ENCODE assay signal across 8 cellular contexts in genomic region chr2:46179037-46179621, GRCh38.
A peak's percentile ranks its signal among the peaks of the same experiment; 100 is the strongest.
DNase-seq lines count a peak whose midpoint lies in the region; ATAC-seq, FAIRE-seq and TF ChIP-seq lines count a peak whose summit lies in the region.

No MANE protein-coding gene starts in this region.

- H3K36me3 ChIP-seq in BJ (ENCODE audit: control insufficient read depth, insufficient read depth, low read length) (no peaks in the 10 kb centered on the region), endothelial cell of umbilical vein (ENCODE audit: control insufficient read depth in 2 of 2, extremely low read depth in 1 of 2, insufficient read depth in 2 of 2, low read length in 2 of 2) (peaks cover 0 to 2% of the 10 kb centered on the region in 2 experiments), osteoblast (ENCODE audit: insufficient read depth, low read length) (no peaks in the 10 kb centered on the region)

- TF ChIP-seq CTCF in BJ (IDR thresholded peaks at IDR 0.05; ENCODE audit: insufficient read depth, low read depth, low read length): no peak
- TF ChIP-seq CTCF in endothelial cell of umbilical vein (IDR thresholded peaks at IDR 0.05; ENCODE audit: extremely low read depth in 1 of 2, insufficient read depth in 1 of 2, low read depth in 1 of 2, low read length in 2 of 2): no peak
- no peak for TF ChIP-seq CTCF in osteoblast (IDR thresholded peaks at IDR 0.05; ENCODE audit: extremely low read depth, low read depth, low read length)
- TF ChIP-seq CTCF in type B pancreatic cell (conservative IDR thresholded peaks at IDR 0.05): no peak

- H3K9ac ChIP-seq in endothelial cell of umbilical vein (replicated peaks; ENCODE audit: extremely low read depth, insufficient read depth, low read length): peak overlapping the region; percentile 62

- H3K27ac Mint-ChIP-seq in type B pancreatic cell: peak overlapping the region; percentile 92

- H3K4me3 ChIP-seq in BJ (ENCODE audit: low read depth, low read length) (no peak overlapping the region), endothelial cell of umbilical vein (replicated peaks in 1 of 3; ENCODE audit: insufficient read depth in 1 of 3, low read depth in 1 of 3, low read length in 3 of 3) (no peak overlapping the region), osteoblast (ENCODE audit: insufficient read depth, low read length) (no peak overlapping the region)

- H3K4me2 ChIP-seq in endothelial cell of umbilical vein (ENCODE audit: insufficient read depth, low read length) (no peak overlapping the region), osteoblast (ENCODE audit: insufficient read depth, low read length) (peak overlapping the region; percentile 33)

- H3K27me3 ChIP-seq in BJ (ENCODE audit: control insufficient read depth, insufficient read depth, low read length) (no peaks in the 10 kb centered on the region), endothelial cell of umbilical vein (ENCODE audit: control insufficient read depth in 2 of 2, insufficient read depth in 2 of 2, low read length in 2 of 2) (no peaks in the 10 kb centered on the region), osteoblast (ENCODE audit: insufficient read depth, low read length) (no peaks in the 10 kb centered on the region)

- CTCF ChIA-PET in BJ (lab: Yijun Ruan, JAX) (interaction anchor here (0.7 to 1.6 kb wide), 3 partner anchors 11 to 115 kb away, joined by 3 to 4 read pairs (median 4); no protein-coding TSS in a partner anchor), endothelial cell of umbilical vein (lab: Charles Lee) (interaction anchor here (0.8 to 2.3 kb wide), 11 partner anchors 9 to 149 kb away, joined by 3 to 8 read pairs (median 4); partner anchors contain the start of gene EPAS1)

- H3K27ac ChIP-seq in endothelial cell of umbilical vein (ENCODE audit: insufficient read depth, low read depth, low read length): peak overlapping the region; percentile 84
- peak overlapping the region; percentile 95 for H3K27ac ChIP-seq in osteoblast (ENCODE audit: low read depth, low read length)

- no peaks in the 10 kb centered on the region for H3K27me3 Mint-ChIP-seq in type B pancreatic cell

- H4K20me1 ChIP-seq in endothelial cell of umbilical vein (replicated peaks; ENCODE audit: control insufficient read depth, extremely low read depth, insufficient read depth, low read length) (no peaks in the 10 kb centered on the region), osteoblast (ENCODE audit: insufficient read depth, low read length) (no peaks in the 10 kb centered on the region)

- H3K79me2 ChIP-seq in endothelial cell of umbilical vein (ENCODE audit: control insufficient read depth, insufficient read depth, low read length): no peaks in the 10 kb centered on the region
- no peaks in the 10 kb centered on the region for H3K79me2 ChIP-seq in osteoblast (ENCODE audit: insufficient read depth, low read length)

- peak; percentile 80 for ATAC-seq in HG03135 (IDR thresholded peaks at IDR 0.05; ENCODE audit: unreplicated experiment)

- DNase-seq in BJ (ENCODE audit: low read depth) (peak; percentile 84), endothelial cell of umbilical vein (ENCODE audit: low read depth, low spot score) (peak; percentile 88), osteoblast (ENCODE audit: insufficient read length, low spot score, missing footprints) (peak; percentile 93), type B pancreatic cell (ENCODE audit: extremely low spot score, unreplicated experiment) (no peak), NCI-H2196 (lab: John Stamatoyannopoulos, UW; ENCODE audit: unreplicated experiment) (no peak), nucleus accumbens (lab: John Stamatoyannopoulos, UW) (no peak)
- peak; percentile 28 to 29 for DNase-seq in activated CD4-positive, alpha-beta T cell treated with anti-CD3 and anti-CD28 coated beads, Interleukin-2, amount 50 U/mL, for 4 hours

- no TSS peak for BruUV-seq in endothelial cell of umbilical vein (replicated peaks; lab: Mats Ljungman, UMichigan)

- dilution Hi-C loops in endothelial cell of umbilical vein (cut with MboI; ENCODE audit: extremely low pct_ligation_motif_present, low sequenced_read_pairs): no loop called here

- H3K9me3 ChIP-seq in endothelial cell of umbilical vein (replicated peaks; ENCODE audit: control insufficient read depth, insufficient read depth, low read length) (no peaks in the 10 kb centered on the region), osteoblast (ENCODE audit: low read depth, low read length) (no peaks in the 10 kb centered on the region)

- no peaks in the 10 kb centered on the region for H3K9me3 Mint-ChIP-seq in type B pancreatic cell

- H2AFZ ChIP-seq in endothelial cell of umbilical vein (ENCODE audit: low read depth, low read length) (peak overlapping the region; percentile 15), osteoblast (ENCODE audit: low read length) (peak overlapping the region; percentile 62)

- intact Hi-C loops in endothelial cell of umbilical vein (cut with micrococcal nuclease): loop anchor here (2.0 to 5.0 kb wide), 5 partner anchors 98 to 173 kb away; partner anchors contain the start of gene EPAS1

- peak; percentile 96 for FAIRE-seq in endothelial cell of umbilical vein (lab: Jason Lieb, UNC)

- no peak for TF ChIP-seq POLR2A in endothelial cell of umbilical vein (IDR thresholded peaks at IDR 0.05; ENCODE audit: low read depth, low read length)

- H3K4me1 ChIP-seq in endothelial cell of umbilical vein (ENCODE audit: control insufficient read depth, extremely low read depth, insufficient read depth, low read length) (peaks cover 13% of the 10 kb centered on the region), osteoblast (ENCODE audit: insufficient read depth, low read length) (peaks cover 20% of the 10 kb centered on the region)

- no peaks in the 10 kb centered on the region for H3K9me1 ChIP-seq in endothelial cell of umbilical vein (replicated peaks; ENCODE audit: control insufficient read depth, extremely low read depth, insufficient read depth, low read length)

- H3K4me1 Mint-ChIP-seq in type B pancreatic cell (ENCODE audit: unreplicated experiment): peaks cover 25% of the 10 kb centered on the region

- POLR2A ChIA-PET in BJ (lab: Charles Lee): interaction anchor here (0.6 kb wide), 1 partner anchor 32 kb away, joined by 5 read pairs; no protein-coding TSS in a partner anchor
- POLR2A ChIA-PET in endothelial cell of umbilical vein (lab: Charles Lee): interaction anchor here (0.6 to 1.1 kb wide), 2 partner anchors 24 to 118 kb away, joined by 5 read pairs; partner anchors contain the start of gene EPAS1

- H3K36me3 Mint-ChIP-seq in type B pancreatic cell: peaks cover 9% of the 10 kb centered on the region

- peak overlapping the region; percentile 41 for H3K4me3 Mint-ChIP-seq in type B pancreatic cell

TF ChIP-seq in endothelial cell of umbilical vein, 7 proteins besides CTCF, POLR2A, EP300 and RAD21:
- TF ChIP-seq FOS (IDR thresholded peaks at IDR 0.05; ENCODE audit: borderline replicate concordance, insufficient read depth, low read length) (no peak), MYC (IDR thresholded peaks at IDR 0.05; ENCODE audit: low read depth, low read length) (no peak), EZH2 (IDR thresholded peaks at IDR 0.05; ENCODE audit: borderline replicate concordance, low read depth, low read length, severe bottlenecking) (no peak), POLR2AphosphoS5 (IDR thresholded peaks at IDR 0.05; ENCODE audit: insufficient read depth, low read depth, low read length) (peak; percentile 35), GATA2 (IDR thresholded peaks at IDR 0.05; ENCODE audit: insufficient read depth, insufficient read length, low read depth, low read length) (no peak), JUN (IDR thresholded peaks at IDR 0.05; ENCODE audit: borderline replicate concordance, insufficient read depth, insufficient read length, low read depth) (no peak)

Comparison
In these comparisons a context has a peak if more than half of its experiments do, and no peak if none do; other contexts are left out.
1. DNase-seq: peak in BJ (single experiment), activated CD4-positive, alpha-beta T cell treated with anti-CD3 and anti-CD28 coated beads, Interleukin-2, amount 50 U/mL, for 4 hours (2 of 2), endothelial cell of umbilical vein (single experiment) and osteoblast (single experiment); none in type B pancreatic cell (single experiment), NCI-H2196 (single experiment) and nucleus accumbens (0 of 56).